17 cellular contexts compared by ENCODE assay signal in genomic region chr5:14718778-14719177, GRCh38. TPM values are rescaled to one million over a fixed set of nuclear protein-coding genes. Genes with fewer than 3 reads are reported as not detected.
DNase-seq lines count a peak whose midpoint lies in the region; ATAC-seq, FAIRE-seq and TF ChIP-seq lines count a peak whose summit lies in the region.
"Had no signal": no experiment of that assay in that cellular context is flagged by ENCODE, and none has a peak within 500 bp of the region (broad histone marks: within the 10 kb centered on the region; RNA-seq: fewer than 3 reads in every experiment).

No MANE protein-coding gene starts in this region.

- TF ChIP-seq CTCF in CD4-positive, alpha-beta T cell (IDR thresholded peaks at IDR 0.05) = no peak

- peak; percentile 14 for DNase-seq in activated CD4-positive, alpha-beta memory T cell treated with anti-CD3 and anti-CD28 coated beads for 36 hours
- DNase-seq in activated CD4-positive, alpha-beta memory T cell treated with anti-CD3 and anti-CD28 coated beads, Interleukin-2, amount 10 ng/mL, durations not matched to agents 7 days and 5 days = no peak
- no peak for DNase-seq in CD4-positive, alpha-beta T cell
- DNase-seq in T-cell (no peak), naive B cell (no peak), small intestine (no peak)
- DNase-seq: Calu3; DMS79; NCI-H1417; NCI-H1930; NK-92 treated with Interleukin-12 subunit alpha and Interleukin-12 subunit beta, amount 100 ng/mL, for 24 hours; SHP77 treated with DMSO at 0.1 percent for 48 hours had no signal

- CTCF ChIA-PET in activated CD4-positive, alpha-beta memory T cell treated with anti-CD3 and anti-CD28 coated beads for 36 hours (lab: Charles Lee) = interaction anchor here (1.5 to 3.4 kb wide), 2 partner anchors 9 to 11 kb away, joined by 3 to 14 read pairs; no protein-coding TSS in a partner anchor
- CTCF ChIA-PET in activated CD4-positive, alpha-beta memory T cell treated with anti-CD3 and anti-CD28 coated beads, Interleukin-2, amount 10 ng/mL, durations not matched to agents 7 days and 5 days (lab: Charles Lee) = interaction anchor here (1.4 kb wide), 1 partner anchor 288 kb away, joined by 3 read pairs; no protein-coding TSS in a partner anchor
- CTCF ChIA-PET in CD4-positive, alpha-beta T cell (lab: Charles Lee) = no interaction called here
- CTCF ChIA-PET in T-cell (lab: Charles Lee) = interaction anchor here (0.6 to 1.1 kb wide), 3 partner anchors 9 to 34 kb away, joined by 3 read pairs; no protein-coding TSS in a partner anchor

- H3K4me3 Mint-ChIP-seq in activated CD4-positive, alpha-beta memory T cell treated with anti-CD3 and anti-CD28 coated beads for 36 hours = no peak overlapping the region
- H3K4me3 Mint-ChIP-seq in activated CD4-positive, alpha-beta memory T cell treated with anti-CD3 and anti-CD28 coated beads, Interleukin-2, amount 10 ng/mL, durations not matched to agents 7 days and 5 days = no peak overlapping the region
- no peak overlapping the region for H3K4me3 Mint-ChIP-seq in CD4-positive, alpha-beta T cell
- H3K4me3 Mint-ChIP-seq in T-cell = no peak overlapping the region
- peak overlapping the region in 1 of 8 donors; percentile 5 for H3K4me3 Mint-ChIP-seq in naive B cell
- H3K4me3 Mint-ChIP-seq: GM23338 had no signal

- no peak overlapping the region for H3K4me3 ChIP-seq in small intestine (ENCODE audit: low read depth in 1 of 2, low read length in 2 of 2)
- H3K4me3 ChIP-seq: BLaER1 treated with 17β-estradiol and CSF1 and Interleukin-3, amounts not matched to agents 10 nM and 100 nM; GM23338 had no signal

- H3K36me3 ChIP-seq in small intestine (ENCODE audit: control insufficient read depth in 2 of 2, insufficient read depth in 2 of 2, low read length in 2 of 2) = peaks cover 3 to 4% of the 10 kb centered on the region in 2 donors

- H3K27ac ChIP-seq in CD4-positive, alpha-beta T cell (ENCODE audit: low read depth, low read length) = no peak overlapping the region
- no peak overlapping the region for H3K27ac ChIP-seq in small intestine (ENCODE audit: low read depth in 1 of 2, low read length in 1 of 2)
- H3K27ac ChIP-seq: BLaER1 treated with 17β-estradiol and CSF1 and Interleukin-3, amounts not matched to agents 10 nM and 100 nM had no signal

- H3K27me3 ChIP-seq in CD4-positive, alpha-beta T cell (ENCODE audit: control insufficient read depth, insufficient read depth, low read length) = no peaks in the 10 kb centered on the region
- H3K27me3 ChIP-seq in small intestine (ENCODE audit: control insufficient read depth in 2 of 2, insufficient read depth in 2 of 2, low read length in 2 of 2) = no peaks in the 10 kb centered on the region
- H3K27me3 ChIP-seq: BLaER1 treated with 17β-estradiol and CSF1 and Interleukin-3, amounts not matched to agents 10 nM and 100 nM had no signal

- H3K36me3 Mint-ChIP-seq in activated CD4-positive, alpha-beta memory T cell treated with anti-CD3 and anti-CD28 coated beads for 36 hours = peaks cover 45% of the 10 kb centered on the region
- peaks cover 57% of the 10 kb centered on the region for H3K36me3 Mint-ChIP-seq in activated CD4-positive, alpha-beta memory T cell treated with anti-CD3 and anti-CD28 coated beads, Interleukin-2, amount 10 ng/mL, durations not matched to agents 7 days and 5 days (ENCODE audit: low read depth)
- H3K36me3 Mint-ChIP-seq in CD4-positive, alpha-beta T cell (ENCODE audit: low read depth) = peaks cover 83% of the 10 kb centered on the region
- H3K36me3 Mint-ChIP-seq in T-cell (peaks cover 42% of the 10 kb centered on the region), naive B cell (peaks cover 7 to 12% of the 10 kb centered on the region in 2 donors)

- ATAC-seq in CD4-positive, alpha-beta T cell (ENCODE audit: poor library complexity) = no peak
- ATAC-seq in T-cell (replicated peaks in 1 of 4) (no peak), naive B cell (ENCODE audit: low read depth in 2 of 2) (no peak), GM21360 (IDR thresholded peaks at IDR 0.05; ENCODE audit: unreplicated experiment) (no peak), GM19455 (IDR thresholded peaks at IDR 0.05; ENCODE audit: unreplicated experiment) (no peak)
- ATAC-seq: GM23338 had no signal

- no peak overlapping the region for H3K27ac Mint-ChIP-seq in activated CD4-positive, alpha-beta memory T cell treated with anti-CD3 and anti-CD28 coated beads for 36 hours
- no peak overlapping the region for H3K27ac Mint-ChIP-seq in activated CD4-positive, alpha-beta memory T cell treated with anti-CD3 and anti-CD28 coated beads, Interleukin-2, amount 10 ng/mL, durations not matched to agents 7 days and 5 days
- H3K27ac Mint-ChIP-seq in CD4-positive, alpha-beta T cell = peak overlapping the region; percentile 73
- H3K27ac Mint-ChIP-seq in T-cell (peak overlapping the region; percentile 72 to 77), naive B cell (peak overlapping the region in 4 of 6 donors; percentile 7 to 90 (median 60))
- H3K27ac Mint-ChIP-seq: GM23338 had no signal

- intact Hi-C loops in activated CD4-positive, alpha-beta memory T cell treated with anti-CD3 and anti-CD28 coated beads for 36 hours (cut with micrococcal nuclease) = no loop called here
- intact Hi-C loops in CD4-positive, alpha-beta T cell (cut with DNase I, micrococcal nuclease) = no loop called here

- 88 to 93% (median 93%) methylated on average over 5 of the region's 5 CpGs for WGBS in small intestine, 3 donors

- no peaks in the 10 kb centered on the region for H3K9me3 ChIP-seq in CD4-positive, alpha-beta T cell (ENCODE audit: control insufficient read depth, low read length)
- no peaks in the 10 kb centered on the region for H3K9me3 ChIP-seq in small intestine (ENCODE audit: control insufficient read depth, low read depth)

- no peaks in the 10 kb centered on the region for H3K4me1 ChIP-seq in small intestine (ENCODE audit: control insufficient read depth in 2 of 2, insufficient read depth in 1 of 2, low read depth in 1 of 2, low read length in 1 of 2)

- POLR2A ChIA-PET in activated CD4-positive, alpha-beta memory T cell treated with anti-CD3 and anti-CD28 coated beads for 36 hours (lab: Charles Lee) = no interaction called here
- POLR2A ChIA-PET in activated CD4-positive, alpha-beta memory T cell treated with anti-CD3 and anti-CD28 coated beads, Interleukin-2, amount 10 ng/mL, durations not matched to agents 7 days and 5 days (lab: Charles Lee) = interaction anchor here (2.1 kb wide), 1 partner anchor 11 kb away, joined by 9 read pairs; no protein-coding TSS in a partner anchor
- POLR2A ChIA-PET in CD4-positive, alpha-beta T cell (lab: Charles Lee) = interaction anchor here (1.0 kb wide), 2 partner anchors 12 to 152 kb away, joined by 3 to 4 read pairs; no protein-coding TSS in a partner anchor
- POLR2A ChIA-PET in T-cell (lab: Charles Lee) = interaction anchor here in 1 of 2 donors (0.5 to 0.8 kb wide), 2 partner anchors 28 to 155 kb away, joined by 3 to 7 read pairs; no protein-coding TSS in a partner anchor

- FAIRE-seq in small intestine (lab: Jason Lieb, UNC) = no peak
- FAIRE-seq: A204.1 had no signal

- no peaks in the 10 kb centered on the region for H3K9me3 Mint-ChIP-seq in activated CD4-positive, alpha-beta memory T cell treated with anti-CD3 and anti-CD28 coated beads for 36 hours
- H3K9me3 Mint-ChIP-seq in activated CD4-positive, alpha-beta memory T cell treated with anti-CD3 and anti-CD28 coated beads, Interleukin-2, amount 10 ng/mL, durations not matched to agents 7 days and 5 days = no peaks in the 10 kb centered on the region
- no peaks in the 10 kb centered on the region for H3K9me3 Mint-ChIP-seq in CD4-positive, alpha-beta T cell
- no peaks in the 10 kb centered on the region for H3K9me3 Mint-ChIP-seq in T-cell
- H3K9me3 Mint-ChIP-seq in naive B cell = no peaks in the 10 kb centered on the region

- no peaks in the 10 kb centered on the region for H3K27me3 Mint-ChIP-seq in activated CD4-positive, alpha-beta memory T cell treated with anti-CD3 and anti-CD28 coated beads for 36 hours
- H3K27me3 Mint-ChIP-seq in activated CD4-positive, alpha-beta memory T cell treated with anti-CD3 and anti-CD28 coated beads, Interleukin-2, amount 10 ng/mL, durations not matched to agents 7 days and 5 days = no peaks in the 10 kb centered on the region
- no peaks in the 10 kb centered on the region for H3K27me3 Mint-ChIP-seq in CD4-positive, alpha-beta T cell
- H3K27me3 Mint-ChIP-seq in T-cell (no peaks in the 10 kb centered on the region), naive B cell (no peaks in the 10 kb centered on the region)

- H3K4me1 Mint-ChIP-seq in activated CD4-positive, alpha-beta memory T cell treated with anti-CD3 and anti-CD28 coated beads for 36 hours (ENCODE audit: low read depth) = peaks cover 42% of the 10 kb centered on the region
- peaks cover 15% of the 10 kb centered on the region for H3K4me1 Mint-ChIP-seq in activated CD4-positive, alpha-beta memory T cell treated with anti-CD3 and anti-CD28 coated beads, Interleukin-2, amount 10 ng/mL, durations not matched to agents 7 days and 5 days
- peaks cover 40% of the 10 kb centered on the region for H3K4me1 Mint-ChIP-seq in CD4-positive, alpha-beta T cell (ENCODE audit: low read depth)
- H3K4me1 Mint-ChIP-seq in T-cell (peaks cover 31 to 38% (median 32%) of the 10 kb centered on the region in 3 donors), naive B cell (peaks cover 0 to 7% (median 2%) of the 10 kb centered on the region in 3 donors)
- H3K4me1 Mint-ChIP-seq: GM23338 had no signal

RNA-seq across cellular contexts. Expression of gene OTULIN, which starts 54.3 kb away (rescaled TPM):
- total RNA-seq in activated CD4-positive, alpha-beta memory T cell treated with anti-CD3 and anti-CD28 coated beads for 36 hours = 10 to 100 TPM; 53.3 to 53.6 TPM
- 10 to 100 TPM; 69.6 to 71.7 TPM for total RNA-seq in activated CD4-positive, alpha-beta memory T cell treated with anti-CD3 and anti-CD28 coated beads, Interleukin-2, amount 10 ng/mL, durations not matched to agents 7 days and 5 days
- total RNA-seq in CD4-positive, alpha-beta T cell = 10 to 100 TPM; 69.4 to 77.0 TPM
- total RNA-seq in T-cell = 10 to 100 TPM; 57.6 to 67.1 (median 61.2) TPM
- polyA plus RNA-seq in naive B cell (ENCODE audit: low read depth in 6 of 6) (10 to 100 TPM in 5 of 6 donors, 1 to 10 TPM in 1; 9.4 to 27.8 (median 19.1) TPM), small intestine (1 to 10 TPM; 3.1 to 8.4 (median 3.2) TPM)

Comparison
In these comparisons a context has a peak if more than half of its experiments do, and no peak if none do; other contexts are left out.
1. H3K27ac Mint-ChIP-seq: peak in CD4-positive, alpha-beta T cell (single experiment), T-cell (2 of 2) and naive B cell (4 of 6); none in activated CD4-positive, alpha-beta memory T cell treated with anti-CD3 and anti-CD28 coated beads for 36 hours (single experiment) and activated CD4-positive, alpha-beta memory T cell treated with anti-CD3 and anti-CD28 coated beads, Interleukin-2, amount 10 ng/mL, durations not matched to agents 7 days and 5 days (single experiment).